Comparison of ENCODE assay signal across 7 cellular contexts in genomic region chr12:80702889-80703605, GRCh38. TPM values are rescaled to one million over a fixed set of nuclear protein-coding genes. Genes with fewer than 3 reads are reported as not detected.
DNase-seq lines count a peak whose midpoint lies in the region; ATAC-seq, FAIRE-seq and TF ChIP-seq lines count a peak whose summit lies in the region.

No MANE protein-coding gene starts in this region.

- H3K27ac ChIP-seq in left lung: no peak overlapping the region

- no peak overlapping the region for H3K4me3 ChIP-seq in left lung

- H3K4me3 Mint-ChIP-seq in nephron progenitor cell: no peak overlapping the region

- H3K36me3 ChIP-seq in left lung: no peaks in the 10 kb centered on the region

- H3K9me3 Mint-ChIP-seq in nephron progenitor cell: no peaks in the 10 kb centered on the region

- no peaks in the 10 kb centered on the region for H3K36me3 Mint-ChIP-seq in nephron progenitor cell (ENCODE audit: low read depth)

- DNase-seq in RCC 7860 (ENCODE audit: low spot score) (peak; percentile 53), left lung (no peak), epidermal melanocyte (ENCODE audit: insufficient read length, low spot score) (no peak), nephron progenitor cell (no peak)
- DNase-seq in activated CD4-positive, alpha-beta T cell treated with anti-CD3 and anti-CD28 coated beads for 48 hours: no peak

- no peak for FAIRE-seq in RCC 7860 (lab: Jason Lieb, UNC)

- H3K9me3 ChIP-seq in left lung: no peaks in the 10 kb centered on the region

- no peak for TF ChIP-seq CTCF in left lung (IDR thresholded peaks at IDR 0.05)
- no peak for TF ChIP-seq CTCF in nephron progenitor cell (IDR thresholded peaks at IDR 0.05)

- ATAC-seq in GM19328 (IDR thresholded peaks at IDR 0.05; ENCODE audit: unreplicated experiment) (peak; percentile 83), HG03066 (IDR thresholded peaks at IDR 0.05; ENCODE audit: low read depth, unreplicated experiment) (peak; percentile 84), left lung (peak; percentile 24)

- peaks cover 30% of the 10 kb centered on the region for H3K27me3 Mint-ChIP-seq in nephron progenitor cell (ENCODE audit: low read depth, poor library complexity)

- peaks cover 25% of the 10 kb centered on the region for H3K4me1 Mint-ChIP-seq in nephron progenitor cell

- H3K27ac Mint-ChIP-seq in nephron progenitor cell: no peak overlapping the region

- peaks cover under 1 to 16% of the 10 kb centered on the region in 2 donors for H3K27me3 ChIP-seq in left lung

- no peaks in the 10 kb centered on the region for H3K4me1 ChIP-seq in left lung

- intact Hi-C loops in left lung (cut with DNase I): no loop called here

RNA-seq across cellular contexts. Expression of gene MYF6, which starts 4.4 kb away (rescaled TPM):
- not detected for total RNA-seq in left lung

RNA-seq across cellular contexts. Expression of gene MYF5, which starts 13.7 kb away (rescaled TPM):
- total RNA-seq in left lung: not detected

Comparison
In these comparisons a context has a peak if more than half of its experiments do, and no peak if none do; other contexts are left out.
1. ATAC-seq: peak in every context shown above with its lines; median percentile 84 in HG03066; 83 in GM19328; 24 in left lung.